Comparison of ENCODE assay signal across 16 cellular contexts in genomic region chr2:189799030-189799331, GRCh38. TPM values are rescaled to one million over a fixed set of nuclear protein-coding genes. Genes with fewer than 3 reads are reported as not detected.
DNase-seq lines count a peak whose midpoint lies in the region; ATAC-seq lines count a peak whose summit lies in the region.
"Had no signal": no experiment of that assay in that cellular context is flagged by ENCODE, and none has a peak within 500 bp of the region (broad histone marks: within the 10 kb centered on the region; RNA-seq: fewer than 3 reads in every experiment).

No MANE protein-coding gene starts in this region.

- H3K4me1 Mint-ChIP-seq in activated CD8-positive, alpha-beta memory T cell treated with anti-CD3 and anti-CD28 coated beads, Interleukin-2, amount 10 ng/mL, durations not matched to agents 7 days and 5 days: peaks cover 7% of the 10 kb centered on the region

- H3K27me3 Mint-ChIP-seq in activated CD8-positive, alpha-beta memory T cell treated with anti-CD3 and anti-CD28 coated beads, Interleukin-2, amount 10 ng/mL, durations not matched to agents 7 days and 5 days: no peaks in the 10 kb centered on the region

- H3K36me3 Mint-ChIP-seq in activated CD8-positive, alpha-beta memory T cell treated with anti-CD3 and anti-CD28 coated beads, Interleukin-2, amount 10 ng/mL, durations not matched to agents 7 days and 5 days: peaks cover 33% of the 10 kb centered on the region

- CTCF ChIA-PET in activated CD8-positive, alpha-beta memory T cell treated with anti-CD3 and anti-CD28 coated beads, Interleukin-2, amount 10 ng/mL, durations not matched to agents 7 days and 5 days (lab: Charles Lee): interaction anchor here (0.6 to 1.7 kb wide), 6 partner anchors 15 to 336 kb away, joined by 3 to 5 read pairs (median 3); partner anchors contain the start of genes ANKAR, ORMDL1, OSGEPL1 and PMS1

- no peak overlapping the region for H3K4me3 Mint-ChIP-seq in activated CD8-positive, alpha-beta memory T cell treated with anti-CD3 and anti-CD28 coated beads, Interleukin-2, amount 10 ng/mL, durations not matched to agents 7 days and 5 days

- no peak for DNase-seq in activated CD8-positive, alpha-beta memory T cell treated with anti-CD3 and anti-CD28 coated beads, Interleukin-2, amount 10 ng/mL, durations not matched to agents 7 days and 5 days
- DNase-seq in activated CD8-positive, alpha-beta memory T cell treated with anti-CD3 and anti-CD28 coated beads, Interleukin-2, amount 50 U/mL, for 4 hours: no peak
- DNase-seq in SJCRH30: no peak
- DNase-seq in mesenchymal stem cell: no peak
- no peak for DNase-seq in D341Med (ENCODE audit: low spot score)
- DNase-seq in HK-2 (ENCODE audit: unreplicated experiment): no peak
- DNase-seq: KG1, NCI-H1048, NCI-H1436 treated with DMSO at 0.1 percent for 48 hours, NCI-H2029 treated with DMSO at 0.1 percent for 48 hours, NCI-H510A, NCI-H774 had no signal

- no peak overlapping the region for H2AFZ ChIP-seq in mesenchymal stem cell (ENCODE audit: low read depth, low read length)

- H3K27ac ChIP-seq in SJCRH30 (peak overlapping the region; percentile 14), mesenchymal stem cell (ENCODE audit: low read length, poor library complexity, severe bottlenecking) (peak overlapping the region; percentile 11)

- no peak overlapping the region for H3K4ac ChIP-seq in mesenchymal stem cell (ENCODE audit: low read depth in 1 of 2, low read length in 2 of 2)

- no peak overlapping the region for H3K23ac ChIP-seq in mesenchymal stem cell (ENCODE audit: low read length in 2 of 2)

- ATAC-seq in activated CD8-positive, alpha-beta memory T cell treated with anti-CD3 and anti-CD28 coated beads, Interleukin-2, amount 10 ng/mL, durations not matched to agents 7 days and 5 days: no peak
- ATAC-seq in GM21360 (IDR thresholded peaks at IDR 0.05; ENCODE audit: unreplicated experiment) (no peak), GM18519 (IDR thresholded peaks at IDR 0.05; ENCODE audit: low FRiP score, unreplicated experiment) (no peak)

- H2AK5ac ChIP-seq in mesenchymal stem cell (ENCODE audit: low read length, severe bottlenecking): no peak overlapping the region

- no peak overlapping the region for H4K8ac ChIP-seq in mesenchymal stem cell (ENCODE audit: low read length)

- H3K36me3 ChIP-seq in SJCRH30 (peaks cover 82% of the 10 kb centered on the region), mesenchymal stem cell (ENCODE audit: control insufficient read depth in 1 of 2, insufficient read depth in 2 of 2, low read depth in 1 of 2, low read length in 2 of 2) (peaks cover 5 to 57% of the 10 kb centered on the region in 2 experiments)

- H3K27me3 ChIP-seq in SJCRH30: no peaks in the 10 kb centered on the region
- no peaks in the 10 kb centered on the region for H3K27me3 ChIP-seq in mesenchymal stem cell (ENCODE audit: control insufficient read depth in 1 of 2, insufficient read depth in 1 of 2, low read length in 2 of 2)

- H3K4me3 ChIP-seq in SJCRH30: no peak overlapping the region
- H3K4me3 ChIP-seq in mesenchymal stem cell (ENCODE audit: insufficient read depth in 1 of 2, low read depth in 1 of 2, low read length in 2 of 2): no peak overlapping the region
- H3K4me3 ChIP-seq: HAP-1 had no signal

- no peaks in the 10 kb centered on the region for H3K9me3 ChIP-seq in SJCRH30 (replicated peaks)
- no peaks in the 10 kb centered on the region for H3K9me3 ChIP-seq in mesenchymal stem cell (ENCODE audit: control insufficient read depth, low read length)
- H3K9me3 ChIP-seq: HAP-1, SK-N-SH had no signal

- no peak overlapping the region for H2BK15ac ChIP-seq in mesenchymal stem cell (ENCODE audit: low read depth, poor library complexity, severe bottlenecking)

- no peak overlapping the region for H2BK5ac ChIP-seq in mesenchymal stem cell (ENCODE audit: low read depth, low read length, poor library complexity, severe bottlenecking)

- H3K27ac Mint-ChIP-seq in activated CD8-positive, alpha-beta memory T cell treated with anti-CD3 and anti-CD28 coated beads, Interleukin-2, amount 10 ng/mL, durations not matched to agents 7 days and 5 days: peak overlapping the region; percentile 37

- H4K91ac ChIP-seq in mesenchymal stem cell (ENCODE audit: low read length): no peak overlapping the region

- H3K4me1 ChIP-seq in SJCRH30 (peaks cover 39% of the 10 kb centered on the region), mesenchymal stem cell (ENCODE audit: control insufficient read depth, insufficient read depth, low read depth, low read length) (peaks cover 4% of the 10 kb centered on the region)

- H3K18ac ChIP-seq in mesenchymal stem cell (ENCODE audit: low read depth in 1 of 2, low read length in 2 of 2): no peak overlapping the region

- H3K4me2 ChIP-seq in mesenchymal stem cell (ENCODE audit: low read length, poor library complexity, severe bottlenecking): no peak overlapping the region
- H3K4me2 ChIP-seq: SK-N-SH had no signal

- H3K14ac ChIP-seq in mesenchymal stem cell (ENCODE audit: low read length in 2 of 2): no peak overlapping the region

- no peak overlapping the region for H2BK12ac ChIP-seq in mesenchymal stem cell (ENCODE audit: low read length in 2 of 2)

- peak overlapping the region; percentile 10 for H3K9ac ChIP-seq in mesenchymal stem cell (ENCODE audit: low read length)
- H3K9ac ChIP-seq: SK-N-SH had no signal

- no peaks in the 10 kb centered on the region for H3K9me3 Mint-ChIP-seq in activated CD8-positive, alpha-beta memory T cell treated with anti-CD3 and anti-CD28 coated beads, Interleukin-2, amount 10 ng/mL, durations not matched to agents 7 days and 5 days (ENCODE audit: low read depth)

- H2BK120ac ChIP-seq in mesenchymal stem cell (ENCODE audit: low read depth, low read length): no peak overlapping the region

- peaks cover 13% of the 10 kb centered on the region for H3K79me1 ChIP-seq in mesenchymal stem cell (replicated peaks; ENCODE audit: low read length, poor library complexity, severe bottlenecking)

RNA-seq across cellular contexts. Expression of gene PMS1, which starts 14.7 kb away (rescaled TPM):
- 10 to 100 TPM; 40.9 to 42.1 TPM for total RNA-seq in activated CD8-positive, alpha-beta memory T cell treated with anti-CD3 and anti-CD28 coated beads, Interleukin-2, amount 10 ng/mL, durations not matched to agents 7 days and 5 days
- total RNA-seq in SJCRH30 (2014; rRNA removed; shearing (Covaris generic)): 80.5 and 83.0 TPM in 2 replicates
- 8.8 TPM for polyA plus RNA-seq in mesenchymal stem cell (2013, experiment 1 of 2)
- 9.5 TPM for polyA plus RNA-seq in mesenchymal stem cell (2013, experiment 2 of 2)

RNA-seq across cellular contexts. Expression of gene ORMDL1, which starts 14.8 kb away (rescaled TPM):
- 10 to 100 TPM; 62.0 to 76.7 TPM for total RNA-seq in activated CD8-positive, alpha-beta memory T cell treated with anti-CD3 and anti-CD28 coated beads, Interleukin-2, amount 10 ng/mL, durations not matched to agents 7 days and 5 days
- 238 and 287 TPM in 2 replicates for total RNA-seq in SJCRH30 (2014; rRNA removed; shearing (Covaris generic))
- 73.6 TPM for polyA plus RNA-seq in mesenchymal stem cell (2013, experiment 1 of 2)
- 79.0 TPM for polyA plus RNA-seq in mesenchymal stem cell (2013, experiment 2 of 2)

RNA-seq across cellular contexts. Expression of gene OSGEPL1, which starts 36.4 kb away (rescaled TPM):
- 10 to 100 TPM in 1 of 2 experiments, 1 to 10 TPM in 1; 10.0 to 11.3 TPM for total RNA-seq in activated CD8-positive, alpha-beta memory T cell treated with anti-CD3 and anti-CD28 coated beads, Interleukin-2, amount 10 ng/mL, durations not matched to agents 7 days and 5 days
- total RNA-seq in SJCRH30 (2014; rRNA removed; shearing (Covaris generic)): 53.3 and 56.1 TPM in 2 replicates
- polyA plus RNA-seq in mesenchymal stem cell (2013, experiment 1 of 2): 5.6 TPM
- polyA plus RNA-seq in mesenchymal stem cell (2013, experiment 2 of 2): 5.3 TPM
